1 cellular context compared by ENCODE assay signal in the genomic region with DNA sequence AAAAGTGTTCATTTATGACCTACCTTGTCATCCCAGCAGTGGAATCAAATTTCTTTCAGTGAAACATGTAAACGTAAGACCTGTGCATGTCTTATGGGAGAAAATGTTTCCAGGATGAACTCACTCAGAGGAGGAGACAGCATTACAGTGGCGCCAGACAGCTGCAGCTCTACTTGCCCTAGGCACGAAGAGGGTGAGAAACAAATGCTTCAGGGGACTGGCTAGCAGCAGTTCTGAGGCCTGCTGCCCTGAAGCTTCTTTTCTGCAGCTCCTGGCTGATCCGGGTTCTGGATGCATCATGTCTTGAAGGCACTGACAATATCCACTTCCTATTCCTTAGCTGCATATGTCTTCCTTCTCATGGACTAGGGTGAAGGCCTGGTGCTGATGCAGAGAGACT.
TF ChIP-seq lines count a peak whose summit lies in the region.

No MANE protein-coding gene starts in this region.

TF ChIP-seq in GM23338, 12 proteins besides CTCF, POLR2A, EP300 and RAD21 (continued from another document):
- TF ChIP-seq, protein P1, sequence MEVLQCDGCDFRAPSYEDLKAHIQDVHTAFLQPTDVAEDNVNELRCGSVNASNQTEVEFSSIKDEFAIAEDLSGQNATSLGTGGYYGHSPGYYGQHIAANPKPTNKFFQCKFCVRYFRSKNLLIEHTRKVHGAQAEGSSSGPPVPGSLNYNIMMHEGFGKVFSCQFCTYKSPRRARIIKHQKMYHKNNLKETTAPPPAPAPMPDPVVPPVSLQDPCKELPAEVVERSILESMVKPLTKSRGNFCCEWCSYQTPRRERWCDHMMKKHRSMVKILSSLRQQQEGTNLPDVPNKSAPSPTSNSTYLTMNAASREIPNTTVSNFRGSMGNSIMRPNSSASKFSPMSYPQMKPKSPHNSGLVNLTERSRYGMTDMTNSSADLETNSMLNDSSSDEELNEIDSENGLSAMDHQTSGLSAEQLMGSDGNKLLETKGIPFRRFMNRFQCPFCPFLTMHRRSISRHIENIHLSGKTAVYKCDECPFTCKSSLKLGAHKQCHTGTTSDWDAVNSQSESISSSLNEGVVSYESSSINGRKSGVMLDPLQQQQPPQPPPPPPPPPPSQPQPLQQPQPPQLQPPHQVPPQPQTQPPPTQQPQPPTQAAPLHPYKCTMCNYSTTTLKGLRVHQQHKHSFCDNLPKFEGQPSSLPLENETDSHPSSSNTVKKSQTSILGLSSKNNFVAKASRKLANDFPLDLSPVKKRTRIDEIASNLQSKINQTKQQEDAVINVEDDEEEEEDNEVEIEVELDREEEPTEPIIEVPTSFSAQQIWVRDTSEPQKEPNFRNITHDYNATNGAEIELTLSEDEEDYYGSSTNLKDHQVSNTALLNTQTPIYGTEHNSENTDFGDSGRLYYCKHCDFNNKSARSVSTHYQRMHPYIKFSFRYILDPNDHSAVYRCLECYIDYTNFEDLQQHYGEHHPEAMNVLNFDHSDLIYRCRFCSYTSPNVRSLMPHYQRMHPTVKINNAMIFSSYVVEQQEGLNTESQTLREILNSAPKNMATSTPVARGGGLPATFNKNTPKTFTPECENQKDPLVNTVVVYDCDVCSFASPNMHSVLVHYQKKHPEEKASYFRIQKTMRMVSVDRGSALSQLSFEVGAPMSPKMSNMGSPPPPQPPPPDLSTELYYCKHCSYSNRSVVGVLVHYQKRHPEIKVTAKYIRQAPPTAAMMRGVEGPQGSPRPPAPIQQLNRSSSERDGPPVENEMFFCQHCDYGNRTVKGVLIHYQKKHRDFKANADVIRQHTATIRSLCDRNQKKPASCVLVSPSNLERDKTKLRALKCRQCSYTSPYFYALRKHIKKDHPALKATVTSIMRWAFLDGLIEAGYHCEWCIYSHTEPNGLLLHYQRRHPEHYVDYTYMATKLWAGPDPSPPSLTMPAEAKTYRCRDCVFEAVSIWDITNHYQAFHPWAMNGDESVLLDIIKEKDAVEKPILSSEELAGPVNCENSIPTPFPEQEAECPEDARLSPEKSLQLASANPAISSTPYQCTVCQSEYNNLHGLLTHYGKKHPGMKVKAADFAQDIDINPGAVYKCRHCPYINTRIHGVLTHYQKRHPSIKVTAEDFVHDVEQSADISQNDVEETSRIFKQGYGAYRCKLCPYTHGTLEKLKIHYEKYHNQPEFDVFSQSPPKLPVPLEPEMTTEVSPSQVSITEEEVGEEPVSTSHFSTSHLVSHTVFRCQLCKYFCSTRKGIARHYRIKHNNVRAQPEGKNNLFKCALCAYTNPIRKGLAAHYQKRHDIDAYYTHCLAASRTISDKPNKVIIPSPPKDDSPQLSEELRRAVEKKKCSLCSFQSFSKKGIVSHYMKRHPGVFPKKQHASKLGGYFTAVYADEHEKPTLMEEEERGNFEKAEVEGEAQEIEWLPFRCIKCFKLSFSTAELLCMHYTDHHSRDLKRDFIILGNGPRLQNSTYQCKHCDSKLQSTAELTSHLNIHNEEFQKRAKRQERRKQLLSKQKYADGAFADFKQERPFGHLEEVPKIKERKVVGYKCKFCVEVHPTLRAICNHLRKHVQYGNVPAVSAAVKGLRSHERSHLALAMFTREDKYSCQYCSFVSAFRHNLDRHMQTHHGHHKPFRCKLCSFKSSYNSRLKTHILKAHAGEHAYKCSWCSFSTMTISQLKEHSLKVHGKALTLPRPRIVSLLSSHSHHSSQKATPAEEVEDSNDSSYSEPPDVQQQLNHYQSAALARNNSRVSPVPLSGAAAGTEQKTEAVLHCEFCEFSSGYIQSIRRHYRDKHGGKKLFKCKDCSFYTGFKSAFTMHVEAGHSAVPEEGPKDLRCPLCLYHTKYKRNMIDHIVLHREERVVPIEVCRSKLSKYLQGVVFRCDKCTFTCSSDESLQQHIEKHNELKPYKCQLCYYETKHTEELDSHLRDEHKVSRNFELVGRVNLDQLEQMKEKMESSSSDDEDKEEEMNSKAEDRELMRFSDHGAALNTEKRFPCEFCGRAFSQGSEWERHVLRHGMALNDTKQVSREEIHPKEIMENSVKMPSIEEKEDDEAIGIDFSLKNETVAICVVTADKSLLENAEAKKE (CRISPR knock-in tag; IDR thresholded peaks at IDR 0.05), result no peak
- TF ChIP-seq, protein P2, sequence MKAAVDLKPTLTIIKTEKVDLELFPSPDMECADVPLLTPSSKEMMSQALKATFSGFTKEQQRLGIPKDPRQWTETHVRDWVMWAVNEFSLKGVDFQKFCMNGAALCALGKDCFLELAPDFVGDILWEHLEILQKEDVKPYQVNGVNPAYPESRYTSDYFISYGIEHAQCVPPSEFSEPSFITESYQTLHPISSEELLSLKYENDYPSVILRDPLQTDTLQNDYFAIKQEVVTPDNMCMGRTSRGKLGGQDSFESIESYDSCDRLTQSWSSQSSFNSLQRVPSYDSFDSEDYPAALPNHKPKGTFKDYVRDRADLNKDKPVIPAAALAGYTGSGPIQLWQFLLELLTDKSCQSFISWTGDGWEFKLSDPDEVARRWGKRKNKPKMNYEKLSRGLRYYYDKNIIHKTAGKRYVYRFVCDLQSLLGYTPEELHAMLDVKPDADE (IDR thresholded peaks at IDR 0.05), result no peak
- TF ChIP-seq NANOG (IDR thresholded peaks at IDR 0.05; ENCODE audit: borderline replicate concordance), result no peak
- TF ChIP-seq STAT1 (IDR thresholded peaks at IDR 0.05; ENCODE audit: unreplicated experiment), result no peak
- TF ChIP-seq, protein P3, sequence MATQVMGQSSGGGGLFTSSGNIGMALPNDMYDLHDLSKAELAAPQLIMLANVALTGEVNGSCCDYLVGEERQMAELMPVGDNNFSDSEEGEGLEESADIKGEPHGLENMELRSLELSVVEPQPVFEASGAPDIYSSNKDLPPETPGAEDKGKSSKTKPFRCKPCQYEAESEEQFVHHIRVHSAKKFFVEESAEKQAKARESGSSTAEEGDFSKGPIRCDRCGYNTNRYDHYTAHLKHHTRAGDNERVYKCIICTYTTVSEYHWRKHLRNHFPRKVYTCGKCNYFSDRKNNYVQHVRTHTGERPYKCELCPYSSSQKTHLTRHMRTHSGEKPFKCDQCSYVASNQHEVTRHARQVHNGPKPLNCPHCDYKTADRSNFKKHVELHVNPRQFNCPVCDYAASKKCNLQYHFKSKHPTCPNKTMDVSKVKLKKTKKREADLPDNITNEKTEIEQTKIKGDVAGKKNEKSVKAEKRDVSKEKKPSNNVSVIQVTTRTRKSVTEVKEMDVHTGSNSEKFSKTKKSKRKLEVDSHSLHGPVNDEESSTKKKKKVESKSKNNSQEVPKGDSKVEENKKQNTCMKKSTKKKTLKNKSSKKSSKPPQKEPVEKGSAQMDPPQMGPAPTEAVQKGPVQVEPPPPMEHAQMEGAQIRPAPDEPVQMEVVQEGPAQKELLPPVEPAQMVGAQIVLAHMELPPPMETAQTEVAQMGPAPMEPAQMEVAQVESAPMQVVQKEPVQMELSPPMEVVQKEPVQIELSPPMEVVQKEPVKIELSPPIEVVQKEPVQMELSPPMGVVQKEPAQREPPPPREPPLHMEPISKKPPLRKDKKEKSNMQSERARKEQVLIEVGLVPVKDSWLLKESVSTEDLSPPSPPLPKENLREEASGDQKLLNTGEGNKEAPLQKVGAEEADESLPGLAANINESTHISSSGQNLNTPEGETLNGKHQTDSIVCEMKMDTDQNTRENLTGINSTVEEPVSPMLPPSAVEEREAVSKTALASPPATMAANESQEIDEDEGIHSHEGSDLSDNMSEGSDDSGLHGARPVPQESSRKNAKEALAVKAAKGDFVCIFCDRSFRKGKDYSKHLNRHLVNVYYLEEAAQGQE (IDR thresholded peaks at IDR 0.05; ENCODE audit: unreplicated experiment), result no peak
